ENCODE assay signal across 14 cellular contexts in genomic region chr7:157211710-157212109, GRCh38.
DNase-seq lines count a peak whose midpoint lies in the region; ATAC-seq and TF ChIP-seq lines count a peak whose summit lies in the region.
"Had no signal": no experiment of that assay in that cellular context is flagged by ENCODE, and none has a peak within 500 bp of the region (broad histone marks: within the 10 kb centered on the region; RNA-seq: fewer than 3 reads in every experiment).

No MANE protein-coding gene starts in this region.

- no peak overlapping the region for H3K4me3 Mint-ChIP-seq in nephron progenitor cell
- H3K4me3 Mint-ChIP-seq in activated T-helper 17 cell treated with anti-CD3 and anti-CD28 coated beads, Interleukin-2, amount 50 U/mL, for 72 hours, result no peak overlapping the region
- H3K4me3 Mint-ChIP-seq: activated CD8-positive, alpha-beta memory T cell treated with anti-CD3 and anti-CD28 coated beads, Interleukin-2, amount 10 ng/mL, durations not matched to agents 7 days and 5 days; activated naive CD8-positive, alpha-beta T cell treated with anti-CD3 and anti-CD28 coated beads, Interleukin-2, amount 50 U/mL, for 24 hours had no signal

- H3K27me3 Mint-ChIP-seq in nephron progenitor cell (ENCODE audit: low read depth, poor library complexity), result no peaks in the 10 kb centered on the region
- H3K27me3 Mint-ChIP-seq in activated T-helper 17 cell treated with anti-CD3 and anti-CD28 coated beads, Interleukin-2, amount 50 U/mL, for 72 hours, result no peaks in the 10 kb centered on the region
- H3K27me3 Mint-ChIP-seq: activated CD8-positive, alpha-beta memory T cell treated with anti-CD3 and anti-CD28 coated beads, Interleukin-2, amount 10 ng/mL, durations not matched to agents 7 days and 5 days; activated naive CD8-positive, alpha-beta T cell treated with anti-CD3 and anti-CD28 coated beads, Interleukin-2, amount 50 U/mL, for 24 hours had no signal

- H3K36me3 Mint-ChIP-seq in nephron progenitor cell (ENCODE audit: low read depth), result peaks cover 33% of the 10 kb centered on the region
- peaks cover 98% of the 10 kb centered on the region for H3K36me3 Mint-ChIP-seq in activated T-helper 17 cell treated with anti-CD3 and anti-CD28 coated beads, Interleukin-2, amount 50 U/mL, for 72 hours (ENCODE audit: low read depth)

- TF ChIP-seq CTCF in astrocyte of the spinal cord (IDR thresholded peaks at IDR 0.05; ENCODE audit: low read depth, low read length), result no peak
- no peak for TF ChIP-seq CTCF in nephron progenitor cell (IDR thresholded peaks at IDR 0.05)

- no peaks in the 10 kb centered on the region for H3K4me1 Mint-ChIP-seq in nephron progenitor cell
- H3K4me1 Mint-ChIP-seq in activated T-helper 17 cell treated with anti-CD3 and anti-CD28 coated beads, Interleukin-2, amount 50 U/mL, for 72 hours, result no peaks in the 10 kb centered on the region
- H3K4me1 Mint-ChIP-seq: activated CD8-positive, alpha-beta memory T cell treated with anti-CD3 and anti-CD28 coated beads, Interleukin-2, amount 10 ng/mL, durations not matched to agents 7 days and 5 days; activated naive CD8-positive, alpha-beta T cell treated with anti-CD3 and anti-CD28 coated beads, Interleukin-2, amount 50 U/mL, for 24 hours had no signal

- H3K4me3 ChIP-seq in astrocyte of the spinal cord (ENCODE audit: low read depth, low read length), result no peak overlapping the region
- H3K4me3 ChIP-seq: sigmoid colon had no signal

- DNase-seq in Daoy (ENCODE audit: low read depth), result peak; percentile 81
- peak; percentile 18 for DNase-seq in NCI-H1417 treated with DMSO at 0.1 percent for 48 hours (lab: John Stamatoyannopoulos, UW)
- DNase-seq in astrocyte of the spinal cord (ENCODE audit: low read depth, low spot score), result peak; percentile 91
- DNase-seq in nephron progenitor cell, result no peak
- DNase-seq in SK-N-DZ (ENCODE audit: low spot score), result no peak
- DNase-seq in sciatic nerve (ENCODE audit: low spot score), result no peak
- DNase-seq: activated CD8-positive, alpha-beta memory T cell treated with anti-CD3 and anti-CD28 coated beads, Interleukin-2, amount 10 ng/mL, durations not matched to agents 7 days and 5 days; activated naive CD8-positive, alpha-beta T cell treated with anti-CD3 and anti-CD28 coated beads, Interleukin-2, amount 50 U/mL, for 24 hours; H7; KBM-7; sigmoid colon; T-helper 1 cell had no signal

- intact Hi-C loops in sciatic nerve (cut with DNase I), result no loop called here

- ATAC-seq in sciatic nerve, result no peak
- no peak for ATAC-seq in activated T-helper 17 cell treated with anti-CD3 and anti-CD28 coated beads, Interleukin-2, amount 50 U/mL, for 72 hours (replicated peaks)
- ATAC-seq in GM18867 (IDR thresholded peaks at IDR 0.05; ENCODE audit: unreplicated experiment), result no peak
- ATAC-seq: activated CD8-positive, alpha-beta memory T cell treated with anti-CD3 and anti-CD28 coated beads, Interleukin-2, amount 10 ng/mL, durations not matched to agents 7 days and 5 days; activated naive CD8-positive, alpha-beta T cell treated with anti-CD3 and anti-CD28 coated beads, Interleukin-2, amount 50 U/mL, for 24 hours had no signal

- H3K9me3 Mint-ChIP-seq in nephron progenitor cell, result no peaks in the 10 kb centered on the region
- no peaks in the 10 kb centered on the region for H3K9me3 Mint-ChIP-seq in activated T-helper 17 cell treated with anti-CD3 and anti-CD28 coated beads, Interleukin-2, amount 50 U/mL, for 72 hours
- H3K9me3 Mint-ChIP-seq: activated naive CD8-positive, alpha-beta T cell treated with anti-CD3 and anti-CD28 coated beads, Interleukin-2, amount 50 U/mL, for 24 hours had no signal

- peak overlapping the region; percentile 42 for H3K27ac Mint-ChIP-seq in nephron progenitor cell
- H3K27ac Mint-ChIP-seq in activated T-helper 17 cell treated with anti-CD3 and anti-CD28 coated beads, Interleukin-2, amount 50 U/mL, for 72 hours, result no peak overlapping the region
- H3K27ac Mint-ChIP-seq: activated CD8-positive, alpha-beta memory T cell treated with anti-CD3 and anti-CD28 coated beads, Interleukin-2, amount 10 ng/mL, durations not matched to agents 7 days and 5 days; activated naive CD8-positive, alpha-beta T cell treated with anti-CD3 and anti-CD28 coated beads, Interleukin-2, amount 50 U/mL, for 24 hours had no signal

- in situ Hi-C loops in astrocyte of the spinal cord (cut with HindIII; ENCODE audit: low sequenced_read_pairs), result no loop called here

Comparison
In these comparisons a context has a peak if more than half of its experiments do, and no peak if none do; other contexts are left out.
1. DNase-seq: peak in Daoy (single experiment), NCI-H1417 treated with DMSO at 0.1 percent for 48 hours (single experiment) and astrocyte of the spinal cord (single experiment); none in nephron progenitor cell (single experiment), SK-N-DZ (single experiment) and sciatic nerve (single experiment).